25 cellular contexts compared by ENCODE assay signal in genomic region chr13:48534911-48535501, GRCh38.
"Had no signal": no experiment of that assay in that cellular context is flagged by ENCODE, and none has a peak within 500 bp of the region (broad histone marks: within the 10 kb centered on the region; RNA-seq: fewer than 3 reads in every experiment).

No MANE protein-coding gene starts in this region.

- H3K9me3 ChIP-seq: adrenal gland, ascending aorta, esophagus squamous epithelium, gastrocnemius medialis, transverse colon had no signal

- H3K4me3 ChIP-seq: adrenal gland, ascending aorta, esophagus squamous epithelium, gastrocnemius medialis, heart left ventricle, transverse colon had no signal

- FAIRE-seq: colon, urothelium cell line had no signal

- H3K4me3 Mint-ChIP-seq: memory B cell; stimulated activated naive B cell treated with anti-CD40 and anti-IgM and Interleukin-4, amounts not matched to agents 10 μg/mL and 1 μg/mL and 100 μg/mL, for 72 hours; WTC11 had no signal

- H3K36me3 ChIP-seq: adrenal gland, ascending aorta, esophagus squamous epithelium, gastrocnemius medialis, heart left ventricle, transverse colon had no signal

- H3K36me3 Mint-ChIP-seq: activated naive CD4-positive, alpha-beta T cell treated with anti-CD3 and anti-CD28 coated beads, Interleukin-2, amount 50 U/mL, for 72 hours; stimulated activated naive B cell treated with anti-CD40 and anti-IgM and Interleukin-4, amounts not matched to agents 10 μg/mL and 1 μg/mL and 100 μg/mL, for 72 hours; WTC11 had no signal

- H3K9me3 Mint-ChIP-seq: WTC11 had no signal

- H3K27me3 Mint-ChIP-seq: T-cell had no signal

- H3K27ac Mint-ChIP-seq: activated naive CD4-positive, alpha-beta T cell treated with anti-CD3 and anti-CD28 coated beads, Interleukin-2, amount 50 U/mL, for 72 hours; memory B cell; stimulated activated naive B cell treated with anti-CD40 and anti-IgM and Interleukin-4, amounts not matched to agents 10 μg/mL and 1 μg/mL and 100 μg/mL, for 72 hours; WTC11 had no signal

- H3K27me3 ChIP-seq: adrenal gland, ascending aorta, esophagus squamous epithelium, gastrocnemius medialis, heart left ventricle, transverse colon had no signal

- DNase-seq: activated CD8-positive, alpha-beta memory T cell treated with anti-CD3 and anti-CD28 coated beads for 24 hours; activated CD8-positive, alpha-beta memory T cell treated with anti-CD3 and anti-CD28 coated beads, Interleukin-2, amount 50 U/mL, for 48 hours; activated effector memory CD4-positive, alpha-beta T cell treated with anti-CD3 and anti-CD28 coated beads, Interleukin-2, amount 50 U/mL, for 16 hours; activated T-cell treated with anti-CD3 and anti-CD28 coated beads, Interleukin-2, amount 50 U/mL, for 48 hours; adrenal gland; central memory CD4-positive, alpha-beta T cell; esophagus squamous epithelium; gastrocnemius medialis; heart left ventricle; islet precursor cell; left cardiac atrium; posterior cingulate gyrus; retina; stimulated activated CD4-positive, alpha-beta T cell treated with anti-CD3 and anti-CD28 coated beads, Interleukin-2, amount 100 ng/mL, for 48 hours; stimulated activated CD8-positive, alpha-beta memory T cell treated with anti-CD3 and anti-CD28 coated beads, Interleukin-4, amount 100 ng/mL, for 48 hours; stimulated activated naive B cell treated with anti-CD40 and anti-IgM and Interleukin-4, amounts not matched to agents 10 μg/mL and 1 μg/mL and 100 μg/mL, for 72 hours; T-cell; T1000; transverse colon had no signal

- ATAC-seq: activated naive CD4-positive, alpha-beta T cell treated with anti-CD3 and anti-CD28 coated beads, Interleukin-2, amount 50 U/mL, for 72 hours; gastrocnemius medialis; heart left ventricle; left cardiac atrium; stimulated activated naive B cell treated with anti-CD40 and anti-IgM and Interleukin-4, amounts not matched to agents 10 μg/mL and 1 μg/mL and 100 μg/mL, for 72 hours; T-cell; WTC11 had no signal
